ENCODE assay signal across 12 cellular contexts in the genomic region with DNA sequence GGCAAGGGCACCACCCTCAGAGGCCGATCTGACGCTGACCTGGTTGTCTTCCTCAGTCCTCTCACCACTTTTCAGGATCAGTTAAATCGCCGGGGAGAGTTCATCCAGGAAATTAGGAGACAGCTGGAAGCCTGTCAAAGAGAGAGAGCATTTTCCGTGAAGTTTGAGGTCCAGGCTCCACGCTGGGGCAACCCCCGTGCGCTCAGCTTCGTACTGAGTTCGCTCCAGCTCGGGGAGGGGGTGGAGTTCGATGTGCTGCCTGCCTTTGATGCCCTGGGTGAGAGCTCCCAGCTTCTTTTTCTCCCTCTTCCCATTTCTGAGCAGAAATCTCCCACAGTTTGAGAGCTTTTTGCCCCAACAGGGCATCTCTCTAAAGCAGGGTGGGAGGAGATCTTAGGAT. TPM values are rescaled to one million over a fixed set of nuclear protein-coding genes. Genes with fewer than 3 reads are reported as not detected.
DNase-seq lines count a peak whose midpoint lies in the region; ATAC-seq, FAIRE-seq and TF ChIP-seq lines count a peak whose summit lies in the region.
"Had no signal": no experiment of that assay in that cellular context is flagged by ENCODE, and none has a peak within 500 bp of the region (broad histone marks: within the 10 kb centered on the region; RNA-seq: fewer than 3 reads in every experiment).

No MANE protein-coding gene starts in this region.

- peaks cover 63% of the 10 kb centered on the region for H3K4me1 ChIP-seq in DOHH2 (ENCODE audit: control insufficient read depth, low read length)

- H3K79me2 ChIP-seq in DOHH2 (ENCODE audit: control insufficient read depth, low read length): no peaks in the 10 kb centered on the region

- H3K4me2 ChIP-seq in DOHH2 (ENCODE audit: low read length): peak overlapping the region; percentile 100

- ATAC-seq in GM21515 (IDR thresholded peaks at IDR 0.05; ENCODE audit: unreplicated experiment) (no peak), HG02798 (IDR thresholded peaks at IDR 0.05; ENCODE audit: poor library complexity, unreplicated experiment) (no peak)
- ATAC-seq: Panc1 had no signal

- H3K9me3 ChIP-seq in DOHH2 (ENCODE audit: control insufficient read depth, insufficient read depth, low read length): peaks cover 13% of the 10 kb centered on the region

- H3K27me3 ChIP-seq in DOHH2 (ENCODE audit: control insufficient read depth, low read length): no peaks in the 10 kb centered on the region

- H3K36me3 ChIP-seq in DOHH2 (ENCODE audit: control insufficient read depth, low read length): no peaks in the 10 kb centered on the region

- no peak for TF ChIP-seq CTCF in DOHH2 (IDR thresholded peaks at IDR 0.05; ENCODE audit: low read depth, low read length, poor library complexity, severe bottlenecking)

- DNase-seq in T-helper 9 cell: peak; percentile 6
- peak; percentile 39 for DNase-seq in ecto neural progenitor cell (ENCODE audit: low spot score)
- DNase-seq in stimulated activated CD4-positive, alpha-beta T cell treated with anti-CD3 and anti-CD28 coated beads, Interleukin-15, amount 100 ng/mL, for 24 hours: peak; percentile 41
- DNase-seq in GM12892 (ENCODE audit: insufficient read length): no peak
- DNase-seq in DMS153 (lab: John Stamatoyannopoulos, UW): no peak
- DNase-seq: DMS 273 treated with DMSO at 0.1 percent for 48 hours, H7, occipital lobe had no signal

- H3K27ac ChIP-seq in DOHH2 (ENCODE audit: low read depth, low read length): peak overlapping the region; percentile 95

- H3K4me3 ChIP-seq in DOHH2 (ENCODE audit: low read length): peak overlapping the region; percentile 86

- no peaks in the 10 kb centered on the region for H4K20me1 ChIP-seq in DOHH2 (ENCODE audit: control insufficient read depth, insufficient read depth, low read depth, low read length)

- no peaks in the 10 kb centered on the region for H3K9me2 ChIP-seq in DOHH2 (replicated peaks; ENCODE audit: control insufficient read depth, low read length)

- H3F3A ChIP-seq in DOHH2 (ENCODE audit: control insufficient read depth, insufficient read depth): peaks cover 28% of the 10 kb centered on the region

- no peak for TF ChIP-seq POLR2A in GM12892 (IDR thresholded peaks at IDR 0.05; ENCODE audit: low read depth, low read length)

- no peak for FAIRE-seq in GM12892 (lab: Jason Lieb, UNC)

RNA-seq across cellular contexts. Expression of a gene that starts 1.8 kb away (rescaled TPM):
- polyA plus RNA-seq in GM12892 (2012; ENCODE audit: missing spikeins): 83.3 TPM

RNA-seq across cellular contexts. Expression of a gene that starts 29.7 kb away (rescaled TPM):
- 45.9 TPM for polyA plus RNA-seq in GM12892 (2012; ENCODE audit: missing spikeins)

Comparison
In these comparisons a context has a peak if more than half of its experiments do, and no peak if none do; other contexts are left out.
1. DNase-seq: peak in T-helper 9 cell (single experiment), ecto neural progenitor cell (single experiment) and stimulated activated CD4-positive, alpha-beta T cell treated with anti-CD3 and anti-CD28 coated beads, Interleukin-15, amount 100 ng/mL, for 24 hours (single experiment); none in GM12892 (single experiment) and DMS153 (single experiment).